19 cellular contexts compared by ENCODE assay signal in the genomic region with DNA sequence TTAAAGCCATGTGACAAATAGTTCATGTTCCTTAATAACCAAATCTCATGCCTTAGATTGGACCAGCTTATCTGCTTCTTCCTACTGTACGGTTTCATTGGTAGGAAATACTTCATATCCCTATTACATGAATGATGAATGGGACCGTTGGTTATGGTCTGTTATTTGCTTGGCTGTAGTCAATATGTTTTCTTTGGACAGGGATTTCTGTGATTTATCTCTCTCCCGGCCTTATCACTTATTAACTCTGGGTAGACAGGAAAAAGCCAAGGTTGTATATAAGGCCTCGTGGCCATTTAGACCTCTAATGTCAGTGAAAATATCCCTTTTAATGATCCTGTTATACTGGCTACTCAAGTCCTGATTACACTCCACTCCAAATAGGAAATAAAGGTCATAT.
DNase-seq lines count a peak whose midpoint lies in the region; ATAC-seq and TF ChIP-seq lines count a peak whose summit lies in the region.
"Had no signal": no experiment of that assay in that cellular context is flagged by ENCODE, and none has a peak within 500 bp of the region (broad histone marks: within the 10 kb centered on the region; RNA-seq: fewer than 3 reads in every experiment).

No MANE protein-coding gene starts in this region.

- H3K4me3 Mint-ChIP-seq in chondrocyte (ENCODE audit: unreplicated experiment): no peak overlapping the region
- H3K4me3 Mint-ChIP-seq: B cell; CD8-positive, alpha-beta memory T cell had no signal

- H3K4me1 Mint-ChIP-seq in chondrocyte (ENCODE audit: low read depth): peaks cover 48% of the 10 kb centered on the region
- H3K4me1 Mint-ChIP-seq: CD8-positive, alpha-beta memory T cell had no signal

- H3K4me2 ChIP-seq in SK-N-SH: no peak overlapping the region
- H3K4me2 ChIP-seq: KMS-11 had no signal

- H3K9me3 Mint-ChIP-seq in chondrocyte (ENCODE audit: low read depth): no peaks in the 10 kb centered on the region
- H3K9me3 Mint-ChIP-seq: CD8-positive, alpha-beta memory T cell had no signal

- H3K36me3 Mint-ChIP-seq in chondrocyte (ENCODE audit: low read depth): peaks cover 12% of the 10 kb centered on the region
- H3K36me3 Mint-ChIP-seq: CD8-positive, alpha-beta memory T cell had no signal

- H3K4me3 ChIP-seq in SK-N-SH (ENCODE audit: low read depth in 2 of 2, low read length in 1 of 2) (no peak overlapping the region), subcutaneous abdominal adipose tissue (ENCODE audit: low read depth in 1 of 5, low read length in 5 of 5) (no peak overlapping the region)
- H3K4me3 ChIP-seq: MG63 had no signal

- no peaks in the 10 kb centered on the region for H4K20me1 ChIP-seq in SK-N-SH (ENCODE audit: insufficient read depth)

- H3K27me3 ChIP-seq in SK-N-SH (ENCODE audit: insufficient read depth): no peaks in the 10 kb centered on the region
- no peaks in the 10 kb centered on the region for H3K27me3 ChIP-seq in subcutaneous abdominal adipose tissue (ENCODE audit: control insufficient read depth in 5 of 5, insufficient read depth in 4 of 5, low read length in 5 of 5)
- H3K27me3 ChIP-seq: MG63 had no signal

- no peaks in the 10 kb centered on the region for H3K9me2 ChIP-seq in SK-N-SH

- no peaks in the 10 kb centered on the region for H3K9me3 ChIP-seq in SK-N-SH
- H3K9me3 ChIP-seq in subcutaneous abdominal adipose tissue (ENCODE audit: control insufficient read depth in 5 of 5, low read length in 5 of 5): no peaks in the 10 kb centered on the region
- H3K9me3 ChIP-seq: MG63 had no signal

- DNase-seq in SK-N-SH (peak; percentile 4), chondrocyte (ENCODE audit: low spot score) (no peak), left kidney (ENCODE audit: low read depth, low spot score) (peak; percentile 56), HK-2 (ENCODE audit: unreplicated experiment) (no peak)
- DNase-seq: CD8-positive, alpha-beta memory T cell; GF-D8; GOT3; MG63; NCI-H1105; NCI-H187; NCI-H446 treated with DMSO at 0.1 percent for 48 hours; NCI-H748 treated with DMSO at 0.1 percent for 48 hours; SHP77 had no signal

- POLR2A ChIA-PET in SK-N-SH (lab: Yijun Ruan, JAX): no interaction called here

- no peak overlapping the region for H2AFZ ChIP-seq in SK-N-SH (ENCODE audit: low read depth)

- peak overlapping the region; percentile 76 for H3K27ac Mint-ChIP-seq in chondrocyte (ENCODE audit: unreplicated experiment)
- H3K27ac Mint-ChIP-seq: B cell; CD8-positive, alpha-beta memory T cell had no signal

- H3K4me1 ChIP-seq in SK-N-SH (ENCODE audit: control insufficient read depth in 1 of 2, insufficient read depth in 2 of 2, low read depth in 1 of 2, low read length in 1 of 2) (no peaks in the 10 kb centered on the region; a peak in 1 of 4 replicates), subcutaneous abdominal adipose tissue (ENCODE audit: control insufficient read depth in 5 of 5, insufficient read depth in 5 of 5, low read length in 5 of 5) (peaks cover 4 to 44% (median 34%) of the 10 kb centered on the region in 5 donors)

- H3K79me2 ChIP-seq in SK-N-SH (ENCODE audit: insufficient read depth): no peaks in the 10 kb centered on the region

- CTCF ChIA-PET in SK-N-SH (lab: Yijun Ruan, JAX): no interaction called here

- H3K27ac ChIP-seq in SK-N-SH (ENCODE audit: low read depth in 2 of 2, low read length in 1 of 2): no peak overlapping the region
- H3K27ac ChIP-seq in subcutaneous abdominal adipose tissue (ENCODE audit: low read depth, low read length): peak overlapping the region; percentile 94
- H3K27ac ChIP-seq: KMS-11 had no signal

- ATAC-seq in GM21381 (IDR thresholded peaks at IDR 0.05; ENCODE audit: unreplicated experiment): no peak
- no peak for ATAC-seq in GM19455 (IDR thresholded peaks at IDR 0.05; ENCODE audit: unreplicated experiment)
- ATAC-seq: Panc1 had no signal

- TF ChIP-seq RAD21 in SK-N-SH (IDR thresholded peaks at IDR 0.05; ENCODE audit: low read length): no peak

- H3K36me3 ChIP-seq in SK-N-SH (replicated peaks in 1 of 2; ENCODE audit: control insufficient read depth in 1 of 2, insufficient read depth in 2 of 2, low read length in 1 of 2) (no peaks in the 10 kb centered on the region), subcutaneous abdominal adipose tissue (ENCODE audit: control insufficient read depth in 5 of 5, insufficient read depth in 5 of 5, low read length in 5 of 5) (peaks cover 0 to 20% (median 8%) of the 10 kb centered on the region in 5 donors)
- H3K36me3 ChIP-seq: MG63 had no signal

- H3F3A ChIP-seq in SK-N-SH (replicated peaks; ENCODE audit: insufficient read depth): no peaks in the 10 kb centered on the region

- TF ChIP-seq CTCF in SK-N-SH (IDR thresholded peaks at IDR 0.05) (no peak), chondrocyte (IDR thresholded peaks at IDR 0.05) (no peak)

- no peaks in the 10 kb centered on the region for H3K27me3 Mint-ChIP-seq in chondrocyte (ENCODE audit: low read depth)
- H3K27me3 Mint-ChIP-seq: B cell had no signal

- 37% methylated on average over 4 of the region's 4 CpGs for WGBS in SK-N-SH (ENCODE audit: low lambda C conversion rate)

- TF ChIP-seq EP300 in SK-N-SH (IDR thresholded peaks at IDR 0.05; ENCODE audit: borderline replicate concordance in 1 of 2, low read depth in 1 of 2, low read length in 1 of 2): no peak

- H3K9ac ChIP-seq in SK-N-SH (no peak overlapping the region), subcutaneous abdominal adipose tissue (ENCODE audit: low read length in 5 of 5) (peak overlapping the region in 1 of 5 donors; percentile 35)
- H3K9ac ChIP-seq: KMS-11 had no signal

TF ChIP-seq in SK-N-SH, 30 proteins besides CTCF, POLR2A, EP300 and RAD21:
- no peak for TF ChIP-seq RFX5 (IDR thresholded peaks at IDR 0.05; ENCODE audit: low read length)
- no peak for TF ChIP-seq YY1 (IDR thresholded peaks at IDR 0.05; ENCODE audit: low read depth)
- no peak for TF ChIP-seq POLR2AphosphoS5 (IDR thresholded peaks at IDR 0.05; ENCODE audit: low read depth, low read length)
- TF ChIP-seq NRF1 (IDR thresholded peaks at IDR 0.05; ENCODE audit: low read depth, low read length): no peak
- no peak for TF ChIP-seq TAF1 (IDR thresholded peaks at IDR 0.05; ENCODE audit: borderline replicate concordance, low read depth, low read length)
- no peak for TF ChIP-seq IRF3 (IDR thresholded peaks at IDR 0.05; ENCODE audit: low read depth, low read length)
- no peak for TF ChIP-seq JUND (IDR thresholded peaks at IDR 0.05)
- no peak for TF ChIP-seq MEF2A (IDR thresholded peaks at IDR 0.05; ENCODE audit: borderline replicate concordance, low read depth)
- no peak for TF ChIP-seq CHD2 (IDR thresholded peaks at IDR 0.05; ENCODE audit: low read length, partially characterized antibody)
- no peak for TF ChIP-seq EZH2phosphoT487 (IDR thresholded peaks at IDR 0.05; ENCODE audit: borderline replicate concordance, low read depth)
- no peak for TF ChIP-seq RCOR1 (IDR thresholded peaks at IDR 0.05; ENCODE audit: low read length)
- TF ChIP-seq REST (IDR thresholded peaks at IDR 0.05; ENCODE audit: low read depth, low read length): no peak
- TF ChIP-seq, protein P1, sequence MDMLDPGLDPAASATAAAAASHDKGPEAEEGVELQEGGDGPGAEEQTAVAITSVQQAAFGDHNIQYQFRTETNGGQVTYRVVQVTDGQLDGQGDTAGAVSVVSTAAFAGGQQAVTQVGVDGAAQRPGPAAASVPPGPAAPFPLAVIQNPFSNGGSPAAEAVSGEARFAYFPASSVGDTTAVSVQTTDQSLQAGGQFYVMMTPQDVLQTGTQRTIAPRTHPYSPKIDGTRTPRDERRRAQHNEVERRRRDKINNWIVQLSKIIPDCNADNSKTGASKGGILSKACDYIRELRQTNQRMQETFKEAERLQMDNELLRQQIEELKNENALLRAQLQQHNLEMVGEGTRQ (IDR thresholded peaks at IDR 0.05; ENCODE audit: borderline replicate concordance, low read depth, low read length): no peak

Comparison
In these comparisons a context has a peak if more than half of its experiments do, and no peak if none do; other contexts are left out.
1. DNase-seq: peak in SK-N-SH (single experiment) and left kidney (single experiment); none in chondrocyte (single experiment) and HK-2 (single experiment).